ENCODE assay signal across 8 cellular contexts in genomic region chr17:81340606-81341346, GRCh38. TPM values are rescaled to one million over a fixed set of nuclear protein-coding genes. Genes with fewer than 3 reads are reported as not detected.
A peak's percentile ranks its signal among the peaks of the same experiment; 100 is the strongest.
DNase-seq lines count a peak whose midpoint lies in the region; ATAC-seq and TF ChIP-seq lines count a peak whose summit lies in the region.

No MANE protein-coding gene starts in this region.

- H3K4me1 ChIP-seq in right lobe of liver, result peaks cover 0 to 56% (median 30%) of the 10 kb centered on the region in 4 donors
- H3K4me1 ChIP-seq in subcutaneous abdominal adipose tissue (ENCODE audit: control insufficient read depth in 5 of 5, insufficient read depth in 5 of 5, low read length in 5 of 5), result peaks cover 14 to 89% (median 82%) of the 10 kb centered on the region in 5 donors

- no peak for TF ChIP-seq POLR2A in right lobe of liver (IDR thresholded peaks at IDR 0.05)

- CTCF ChIA-PET in activated CD4-positive, alpha-beta memory T cell treated with anti-CD3 and anti-CD28 coated beads for 36 hours (lab: Charles Lee), result no interaction called here
- CTCF ChIA-PET in GM10248 (lab: Yijun Ruan, JAX), result no interaction called here

- WGBS in right lobe of liver (ENCODE audit: insufficient coverage, low coverage, low lambda C conversion rate, missing lambda C conversion rate), result 21% methylated on average over 3 of the region's 45 CpGs

- H3K36me3 Mint-ChIP-seq in activated CD4-positive, alpha-beta memory T cell treated with anti-CD3 and anti-CD28 coated beads for 36 hours, result no peaks in the 10 kb centered on the region
- H3K36me3 Mint-ChIP-seq in stimulated activated effector memory CD8-positive, alpha-beta T cell treated with anti-CD3 and anti-CD28 coated beads, Interleukin-12 subunit alpha, Interleukin-12 subunit beta, amount 100 ng/mL, for 72 hours, result peaks cover 11% of the 10 kb centered on the region

- H3K27me3 ChIP-seq in right lobe of liver (no peaks in the 10 kb centered on the region), subcutaneous abdominal adipose tissue (ENCODE audit: control insufficient read depth in 5 of 5, insufficient read depth in 4 of 5, low read length in 5 of 5) (no peaks in the 10 kb centered on the region)

- H3K4me3 Mint-ChIP-seq in activated CD4-positive, alpha-beta memory T cell treated with anti-CD3 and anti-CD28 coated beads for 36 hours, result no peak overlapping the region
- H3K4me3 Mint-ChIP-seq in stimulated activated effector memory CD8-positive, alpha-beta T cell treated with anti-CD3 and anti-CD28 coated beads, Interleukin-12 subunit alpha, Interleukin-12 subunit beta, amount 100 ng/mL, for 72 hours, result no peak overlapping the region

- H3K27me3 Mint-ChIP-seq in activated CD4-positive, alpha-beta memory T cell treated with anti-CD3 and anti-CD28 coated beads for 36 hours, result peaks cover 44% of the 10 kb centered on the region

- ATAC-seq in right lobe of liver, result no peak
- ATAC-seq in stimulated activated effector memory CD8-positive, alpha-beta T cell treated with anti-CD3 and anti-CD28 coated beads, Interleukin-12 subunit alpha, Interleukin-12 subunit beta, amount 100 ng/mL, for 72 hours, result no peak

- H3K27ac Mint-ChIP-seq in activated CD4-positive, alpha-beta memory T cell treated with anti-CD3 and anti-CD28 coated beads for 36 hours, result no peak overlapping the region
- H3K27ac Mint-ChIP-seq in stimulated activated effector memory CD8-positive, alpha-beta T cell treated with anti-CD3 and anti-CD28 coated beads, Interleukin-12 subunit alpha, Interleukin-12 subunit beta, amount 100 ng/mL, for 72 hours, result no peak overlapping the region

- H3K9me3 ChIP-seq in right lobe of liver, result no peaks in the 10 kb centered on the region
- no peaks in the 10 kb centered on the region for H3K9me3 ChIP-seq in subcutaneous abdominal adipose tissue (ENCODE audit: control insufficient read depth in 5 of 5, low read length in 5 of 5)

- peaks cover 21% of the 10 kb centered on the region for H3K4me1 Mint-ChIP-seq in activated CD4-positive, alpha-beta memory T cell treated with anti-CD3 and anti-CD28 coated beads for 36 hours (ENCODE audit: low read depth)
- H3K4me1 Mint-ChIP-seq in stimulated activated effector memory CD8-positive, alpha-beta T cell treated with anti-CD3 and anti-CD28 coated beads, Interleukin-12 subunit alpha, Interleukin-12 subunit beta, amount 100 ng/mL, for 72 hours, result peaks cover 14% of the 10 kb centered on the region

- intact Hi-C loops in right lobe of liver (cut with DNase I), result no loop called here
- intact Hi-C loops in activated CD4-positive, alpha-beta memory T cell treated with anti-CD3 and anti-CD28 coated beads for 36 hours (cut with micrococcal nuclease), result no loop called here

- H3K27ac ChIP-seq in right lobe of liver, result peak overlapping the region; percentile 86 to 98 (median 96)
- H3K27ac ChIP-seq in subcutaneous abdominal adipose tissue (ENCODE audit: low read depth, low read length), result peak overlapping the region; percentile 96

- no peaks in the 10 kb centered on the region for H3K36me3 ChIP-seq in right lobe of liver
- H3K36me3 ChIP-seq in subcutaneous abdominal adipose tissue (ENCODE audit: control insufficient read depth in 5 of 5, insufficient read depth in 5 of 5, low read length in 5 of 5), result no peaks in the 10 kb centered on the region

- H3K9ac ChIP-seq in subcutaneous abdominal adipose tissue (ENCODE audit: low read length in 5 of 5), result peak overlapping the region in 4 of 5 donors; percentile 3 to 90 (median 78)

- H3K4me3 ChIP-seq in right lobe of liver, result peak overlapping the region in 2 of 3 donors; percentile 80
- H3K4me3 ChIP-seq in subcutaneous abdominal adipose tissue (ENCODE audit: low read depth in 1 of 5, low read length in 5 of 5), result peak overlapping the region in 4 of 5 donors; percentile 33 to 93 (median 82)

- TF ChIP-seq CTCF in right lobe of liver (IDR thresholded peaks at IDR 0.05) (no peak), GM10248 (IDR thresholded peaks at IDR 0.05; ENCODE audit: control extremely low read depth, extremely low read depth, low read depth, missing control alignments) (no peak)

- H3K9me3 Mint-ChIP-seq in activated CD4-positive, alpha-beta memory T cell treated with anti-CD3 and anti-CD28 coated beads for 36 hours, result no peaks in the 10 kb centered on the region
- H3K9me3 Mint-ChIP-seq in stimulated activated effector memory CD8-positive, alpha-beta T cell treated with anti-CD3 and anti-CD28 coated beads, Interleukin-12 subunit alpha, Interleukin-12 subunit beta, amount 100 ng/mL, for 72 hours, result no peaks in the 10 kb centered on the region

- POLR2A ChIA-PET in activated CD4-positive, alpha-beta memory T cell treated with anti-CD3 and anti-CD28 coated beads for 36 hours (lab: Charles Lee), result no interaction called here
- POLR2A ChIA-PET in GM10248 (lab: Yijun Ruan, JAX), result no interaction called here

- DNase-seq in NCI-H2227 (lab: John Stamatoyannopoulos, UW; ENCODE audit: unreplicated experiment) (peak; percentile 66), dermis blood vessel endothelial cell (peak; percentile 59), right lobe of liver (no peak), GM10248 (ENCODE audit: extremely low spot score) (no peak), HCEC 1CT (no peak)
- DNase-seq in activated CD4-positive, alpha-beta memory T cell treated with anti-CD3 and anti-CD28 coated beads for 36 hours, result no peak
- no peak for DNase-seq in stimulated activated effector memory CD8-positive, alpha-beta T cell treated with anti-CD3 and anti-CD28 coated beads, Interleukin-12 subunit alpha, Interleukin-12 subunit beta, amount 100 ng/mL, for 72 hours (ENCODE audit: low spot score in 2 of 2)

RNA-seq across cellular contexts. Expression of gene SLC38A10, which starts 45.7 kb away (rescaled TPM):
- total RNA-seq in dermis blood vessel endothelial cell (101 and 106 TPM in 2 replicates), right lobe of liver (100 to 1,000 TPM in 1 of 6 experiments, 10 to 100 TPM in 5; 60.9 to 104 (median 86.1) TPM)
- total RNA-seq in activated CD4-positive, alpha-beta memory T cell treated with anti-CD3 and anti-CD28 coated beads for 36 hours, result 10 to 100 TPM; 60.7 to 60.9 TPM

RNA-seq across cellular contexts. Expression of gene BAHCC1, which starts 54.5 kb away (rescaled TPM):
- total RNA-seq in dermis blood vessel endothelial cell (4.8 and 19.3 TPM in 2 replicates), right lobe of liver (1 to 10 TPM; 2.5 to 6.4 (median 4.9) TPM)
- total RNA-seq in activated CD4-positive, alpha-beta memory T cell treated with anti-CD3 and anti-CD28 coated beads for 36 hours, result under 1 TPM in 1 of 2 experiments, not detected in 1; 0.10 TPM

Comparison
In these comparisons a context has a peak if more than half of its experiments do, and no peak if none do; other contexts are left out.
1. DNase-seq: peak in NCI-H2227 (single experiment) and dermis blood vessel endothelial cell (single experiment); none in right lobe of liver (0 of 3), activated CD4-positive, alpha-beta memory T cell treated with anti-CD3 and anti-CD28 coated beads for 36 hours (single experiment), stimulated activated effector memory CD8-positive, alpha-beta T cell treated with anti-CD3 and anti-CD28 coated beads, Interleukin-12 subunit alpha, Interleukin-12 subunit beta, amount 100 ng/mL, for 72 hours (0 of 2), GM10248 (single experiment) and HCEC 1CT (single experiment).